Comparison of ENCODE assay signal across 10 cellular contexts in the genomic region with DNA sequence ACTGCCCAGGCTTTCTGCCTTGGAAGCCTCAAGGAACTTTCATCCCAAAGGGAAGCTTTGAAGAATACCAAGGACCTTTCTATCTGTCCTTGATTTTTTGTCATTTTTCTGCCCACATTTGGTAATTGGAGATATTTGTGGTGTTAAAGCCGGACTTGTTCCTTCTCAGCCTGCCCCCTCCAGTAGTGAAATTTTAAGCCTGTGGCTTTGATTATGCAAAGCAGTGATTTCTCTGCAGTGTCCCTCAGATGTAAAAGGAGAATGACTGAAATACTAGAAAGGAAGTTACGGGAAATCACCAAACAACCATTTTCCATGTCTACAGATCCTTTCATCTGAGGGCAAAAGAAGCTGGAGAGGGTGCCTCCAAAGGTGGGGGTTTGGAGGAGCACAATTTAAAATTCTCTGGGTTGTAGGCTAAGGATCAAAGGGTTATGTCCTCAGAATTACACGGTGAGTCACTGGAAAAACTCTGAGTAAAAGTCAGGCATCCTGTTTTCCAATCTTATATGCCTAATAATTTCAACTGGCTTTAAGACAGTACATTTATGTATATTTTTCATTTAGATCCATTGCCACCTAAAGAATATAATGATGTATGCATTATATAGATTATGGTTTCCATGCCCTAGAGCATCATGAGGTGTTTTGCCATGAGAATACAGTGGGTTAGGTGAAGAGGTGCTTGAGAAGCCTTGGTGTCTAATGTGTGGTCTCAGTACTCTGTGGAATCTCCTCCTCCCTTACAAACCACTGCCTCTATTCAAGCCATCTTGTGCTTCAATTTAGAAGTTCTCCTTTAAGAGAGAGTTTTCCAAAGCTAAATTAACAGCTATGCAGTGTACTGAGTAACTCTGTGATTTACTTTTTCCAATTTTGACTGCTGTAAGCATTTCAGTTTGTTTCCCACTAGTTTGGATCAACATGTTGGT.
DNase-seq lines count a peak whose midpoint lies in the region; ATAC-seq and TF ChIP-seq lines count a peak whose summit lies in the region.
"Had no signal": no experiment of that assay in that cellular context is flagged by ENCODE, and none has a peak within 500 bp of the region (broad histone marks: within the 10 kb centered on the region; RNA-seq: fewer than 3 reads in every experiment).

No MANE protein-coding gene starts in this region.

- TF ChIP-seq CTCF in GM12865 (IDR thresholded peaks at IDR 0.05; ENCODE audit: insufficient read depth, low read depth, low read length, missing control alignments) (no peak), osteoblast (IDR thresholded peaks at IDR 0.05; ENCODE audit: extremely low read depth, low read depth, low read length) (no peak)

- ATAC-seq in HG02678 (IDR thresholded peaks at IDR 0.05; ENCODE audit: unreplicated experiment) (no peak), HG02870 (IDR thresholded peaks at IDR 0.05; ENCODE audit: unreplicated experiment) (no peak)

- H3K27me3 ChIP-seq in osteoblast (ENCODE audit: insufficient read depth, low read length): no peaks in the 10 kb centered on the region

- H3K4me1 ChIP-seq in osteoblast (ENCODE audit: insufficient read depth, low read length): peaks cover 28% of the 10 kb centered on the region

- no peak overlapping the region for H2AFZ ChIP-seq in osteoblast (ENCODE audit: low read length)

- peak overlapping the region; percentile 23 for H3K27ac ChIP-seq in osteoblast (ENCODE audit: low read depth, low read length)
- H3K27ac ChIP-seq: WERI-Rb-1 had no signal

- H3K4me3 ChIP-seq in GM12865 (ENCODE audit: low read depth, low read length) (no peak overlapping the region), osteoblast (ENCODE audit: insufficient read depth, low read length) (no peak overlapping the region)

- no peaks in the 10 kb centered on the region for H3K36me3 ChIP-seq in osteoblast (ENCODE audit: insufficient read depth, low read length)
- H3K36me3 ChIP-seq: WERI-Rb-1 had no signal

- H3K79me2 ChIP-seq in osteoblast (ENCODE audit: insufficient read depth, low read length): no peaks in the 10 kb centered on the region

- no peaks in the 10 kb centered on the region for H4K20me1 ChIP-seq in osteoblast (ENCODE audit: insufficient read depth, low read length)

- DNase-seq in GM12865 (ENCODE audit: low read depth): peak; percentile 59
- DNase-seq in M059J (ENCODE audit: low read depth): peak; percentile 76
- DNase-seq in dermis blood vessel endothelial cell: peak; percentile 48
- DNase-seq in osteoblast (ENCODE audit: insufficient read length, low spot score, missing footprints): peak; percentile 26
- no peak for DNase-seq in UCSD-AML1 (lab: John Stamatoyannopoulos, UW; ENCODE audit: unreplicated experiment)
- no peak for DNase-seq in NCI-H226
- DNase-seq: NCI-H748 treated with DMSO at 0.1 percent for 48 hours had no signal

- H3K9me3 ChIP-seq in osteoblast (ENCODE audit: low read depth, low read length): no peaks in the 10 kb centered on the region

- H3K4me2 ChIP-seq in osteoblast (ENCODE audit: insufficient read depth, low read length): peak overlapping the region; percentile 50

Comparison
In these comparisons a context has a peak if more than half of its experiments do, and no peak if none do; other contexts are left out.
1. DNase-seq: peak in GM12865 (single experiment), M059J (single experiment), dermis blood vessel endothelial cell (single experiment) and osteoblast (single experiment); none in UCSD-AML1 (single experiment) and NCI-H226 (single experiment).